ENCODE assay signal across 34 cellular contexts in genomic region chr18:6479699-6480098, GRCh38.
DNase-seq lines count a peak whose midpoint lies in the region; ATAC-seq, FAIRE-seq and TF ChIP-seq lines count a peak whose summit lies in the region.
"Had no signal": no experiment of that assay in that cellular context is flagged by ENCODE, and none has a peak within 500 bp of the region (broad histone marks: within the 10 kb centered on the region; RNA-seq: fewer than 3 reads in every experiment).

No MANE protein-coding gene starts in this region.

- no peak overlapping the region for H3K23ac ChIP-seq in IMR-90 (ENCODE audit: low read depth, low read length)

- H4K8ac ChIP-seq in IMR-90 (ENCODE audit: low read depth in 2 of 2, low read length in 2 of 2): no peak overlapping the region

- no peaks in the 10 kb centered on the region for H3K79me2 ChIP-seq in HepG2 (ENCODE audit: insufficient read depth, low read length)
- H3K79me2 ChIP-seq in K562 (ENCODE audit: control insufficient read depth, insufficient read depth, low read length): no peaks in the 10 kb centered on the region

- TF ChIP-seq EP300 in HepG2 (IDR thresholded peaks at IDR 0.05; ENCODE audit: low read depth in 2 of 2, low read length in 2 of 2): no peak
- TF ChIP-seq EP300 in HepG2 (CRISPR knock-in tag; IDR thresholded peaks at IDR 0.05; ENCODE audit: borderline replicate concordance): no peak
- no peak for TF ChIP-seq EP300 in A549 (IDR thresholded peaks at IDR 0.05)
- TF ChIP-seq EP300 in K562 (IDR thresholded peaks at IDR 0.05; ENCODE audit: low read length): no peak

- H2AK9ac ChIP-seq in IMR-90 (replicated peaks; ENCODE audit: low read depth, low read length, poor library complexity): no peak overlapping the region

- no peak for DNase-seq in HepG2 (ENCODE audit: low spot score)
- DNase-seq in right lobe of liver: no peak
- DNase-seq in A549 (ENCODE audit: low read depth in 1 of 2, low spot score in 1 of 2): no peak
- no peak for DNase-seq in IMR-90
- DNase-seq in K562 (ENCODE audit: extremely low read depth in 1 of 4, low spot score in 3 of 4): no peak
- DNase-seq in Right ventricle myocardium superior: no peak
- no peak for DNase-seq in cortex of kidney (lab: John Stamatoyannopoulos, UW)
- DNase-seq: 8988T; ACHN; AML-193; BE2C; C1 segment of cervical spinal cord; Caco-2; Calu3; CD4-positive, alpha-beta memory T cell; CD4-positive, alpha-beta T cell; CD4-positive, CD25-positive, alpha-beta regulatory T cell; CD8-positive, alpha-beta memory T cell; CD8-positive, alpha-beta T cell; COR-L47; DMS 273 treated with DMSO at 0.1 percent for 48 hours; DMS153; DMS53; DMS79; DMS79 treated with DMSO at 0.1 percent for 48 hours; DND-41; EL had no signal

- no TSS peak for BruUV-seq in HepG2 (replicated peaks; lab: Mats Ljungman, UMichigan)
- BruUV-seq in IMR-90 (replicated peaks; lab: Mats Ljungman, UMichigan): no TSS peak
- BruUV-seq in K562 (replicated peaks; lab: Mats Ljungman, UMichigan): no TSS peak

- TF ChIP-seq CTCF in HepG2 (CRISPR knock-in tag; IDR thresholded peaks at IDR 0.05) (no peak), right lobe of liver (IDR thresholded peaks at IDR 0.05) (no peak), A549 (IDR thresholded peaks at IDR 0.05) (no peak), IMR-90 (conservative IDR thresholded peaks at IDR 0.05; ENCODE audit: low read depth, low read length) (no peak), K562 (IDR thresholded peaks at IDR 0.05 in 2 of 3, conservative IDR thresholded peaks at IDR 0.05 in 1 of 3; ENCODE audit: insufficient read depth in 2 of 3, low read depth in 1 of 3, low read length in 3 of 3) (no peak)

- ATAC-seq in HepG2 (no peak), right lobe of liver (no peak), A549 (no peak), IMR-90 (ENCODE audit: low read depth) (no peak), K562 (no peak), GM21515 (IDR thresholded peaks at IDR 0.05; ENCODE audit: unreplicated experiment) (no peak), Right ventricle myocardium superior (ENCODE audit: poor library complexity) (no peak)
- ATAC-seq: CD8-positive, alpha-beta T cell had no signal

- CTCF ChIA-PET in HepG2 (lab: Yijun Ruan, JAX; ENCODE audit: low intra/inter-chr PET ratio, low total read pairs): no interaction called here
- CTCF ChIA-PET in A549 (lab: Yijun Ruan, JAX): interaction anchor here (0.6 kb wide), 1 partner anchor 605 kb away, joined by 3 read pairs; no protein-coding TSS in a partner anchor
- CTCF ChIA-PET in IMR-90 (lab: Yijun Ruan, JAX): no interaction called here
- CTCF ChIA-PET in K562 (lab: Yijun Ruan, JAX; ENCODE audit: low intra/inter-chr PET ratio): no interaction called here

- no peak overlapping the region for H2AK5ac ChIP-seq in IMR-90 (ENCODE audit: low read depth, low read length)

- no peaks in the 10 kb centered on the region for H4K20me1 ChIP-seq in HepG2 (ENCODE audit: insufficient read depth, low read length)
- no peaks in the 10 kb centered on the region; the same call in 1 of the 2 replicates for H4K20me1 ChIP-seq in IMR-90 (ENCODE audit: insufficient read depth, low read length)
- no peaks in the 10 kb centered on the region for H4K20me1 ChIP-seq in K562 (replicated peaks; ENCODE audit: control insufficient read depth, insufficient read depth, low read length)
- H4K20me1 ChIP-seq: BLaER1; BLaER1 treated with 17β-estradiol and CSF1 and Interleukin-3, amounts not matched to agents 10 nM and 100 nM had no signal

- no peak overlapping the region for H2BK120ac ChIP-seq in IMR-90 (ENCODE audit: low read depth, low read length)

- H4K91ac ChIP-seq in IMR-90 (ENCODE audit: insufficient read depth, low read depth, low read length): no peak overlapping the region

- H3K9ac ChIP-seq in HepG2 (ENCODE audit: insufficient read depth, low read depth, low read length) (no peak overlapping the region), IMR-90 (ENCODE audit: low read depth, low read length) (no peak overlapping the region), K562 (ENCODE audit: insufficient read depth in 1 of 2, low read depth in 2 of 2, low read length in 2 of 2) (no peak overlapping the region)
- H3K9ac ChIP-seq: BLaER1; BLaER1 treated with 17β-estradiol and CSF1 and Interleukin-3, amounts not matched to agents 10 nM and 100 nM had no signal

- H3K27ac ChIP-seq in HepG2 (ENCODE audit: extremely low read length, insufficient read depth, low read length) (no peak overlapping the region), right lobe of liver (no peak overlapping the region), A549 (no peak overlapping the region), IMR-90 (ENCODE audit: insufficient read depth, low read length) (no peak overlapping the region), K562 (ENCODE audit: extremely low read depth, low read depth, low read length) (no peak overlapping the region)
- H3K27ac ChIP-seq: 22Rv1; BLaER1; BLaER1 treated with 17β-estradiol and CSF1 and Interleukin-3, amounts not matched to agents 10 nM and 100 nM; C4-2B had no signal

- H3K27me3 ChIP-seq in HepG2 (ENCODE audit: control insufficient read depth in 1 of 2, insufficient read depth in 2 of 2, low read length in 2 of 2) (peaks cover 0 to 18% of the 10 kb centered on the region in 2 experiments; a peak in 2 of 5 replicates), right lobe of liver (no peaks in the 10 kb centered on the region), IMR-90 (ENCODE audit: control insufficient read depth, insufficient read depth, low read length) (no peaks in the 10 kb centered on the region), K562 (ENCODE audit: control insufficient read depth in 2 of 2, insufficient read depth in 2 of 2, low read length in 2 of 2) (no peaks in the 10 kb centered on the region)
- H3K27me3 ChIP-seq: BE2C; BLaER1; BLaER1 treated with 17β-estradiol and CSF1 and Interleukin-3, amounts not matched to agents 10 nM and 100 nM had no signal

- dilution Hi-C loops in IMR-90 (cut with HindIII; ENCODE audit: low sequenced_read_pairs, unreplicated experiment): no loop called here

- H2AFZ ChIP-seq in HepG2 (ENCODE audit: low read length) (no peak overlapping the region), IMR-90 (replicated peaks; ENCODE audit: low read length, poor library complexity) (no peak overlapping the region), K562 (ENCODE audit: low read depth, low read length) (no peak overlapping the region)

- H3K9me1 ChIP-seq in IMR-90 (ENCODE audit: insufficient read depth, low read length) (no peaks in the 10 kb centered on the region), K562 (ENCODE audit: control insufficient read depth, insufficient read depth, low read length) (no peaks in the 10 kb centered on the region)

- H3K9me3 ChIP-seq in HepG2 (ENCODE audit: low read length) (no peaks in the 10 kb centered on the region), right lobe of liver (no peaks in the 10 kb centered on the region), A549 (no peaks in the 10 kb centered on the region), IMR-90 (ENCODE audit: control insufficient read depth, insufficient read depth, low read length) (no peaks in the 10 kb centered on the region), K562 (replicated peaks; ENCODE audit: control insufficient read depth, insufficient read depth, low read depth, low read length) (no peaks in the 10 kb centered on the region)
- H3K9me3 ChIP-seq: BE2C; BLaER1; BLaER1 treated with 17β-estradiol and CSF1 and Interleukin-3, amounts not matched to agents 10 nM and 100 nM; Caco-2 had no signal

- 37% methylated on average over 4 of the region's 4 CpGs for WGBS in HepG2 (ENCODE audit: low lambda C conversion rate)
- WGBS in right lobe of liver (ENCODE audit: insufficient coverage, low coverage, low lambda C conversion rate, missing lambda C conversion rate): 76% methylated on average over 4 of the region's 4 CpGs
- 28% methylated on average over 4 of the region's 4 CpGs for WGBS in A549 (ENCODE audit: missing lambda C conversion rate)
- WGBS in IMR-90 (ENCODE audit: extremely low coverage in 2 of 2, insufficient read length in 1 of 2), 2 experiments: no CpG with 5 or more reads among the region's 4 CpGs
- WGBS in K562 (ENCODE audit: insufficient coverage, low coverage, missing lambda C conversion rate): 2% methylated on average over 4 of the region's 4 CpGs

- TF ChIP-seq RAD21 in HepG2 (CRISPR knock-in tag; IDR thresholded peaks at IDR 0.05) (no peak), A549 (conservative IDR thresholded peaks at IDR 0.05 in 1 of 2, IDR thresholded peaks at IDR 0.05 in 1 of 2) (no peak), IMR-90 (IDR thresholded peaks at IDR 0.05; ENCODE audit: low read length) (no peak), K562 (CRISPR knock-in tag; conservative IDR thresholded peaks at IDR 0.05 in 1 of 2, IDR thresholded peaks at IDR 0.05 in 1 of 2) (no peak)

- H2BK5ac ChIP-seq in IMR-90 (ENCODE audit: low read depth, low read length, poor library complexity, severe bottlenecking): no peak overlapping the region

- H3K56ac ChIP-seq in IMR-90 (ENCODE audit: extremely low read depth, insufficient read depth, low read length): no peak overlapping the region

- no peak overlapping the region for H3K4me3 ChIP-seq in HepG2 (replicated peaks in 1 of 3; ENCODE audit: insufficient read depth in 1 of 3, low read depth in 2 of 3, low read length in 3 of 3)
- no peak overlapping the region for H3K4me3 ChIP-seq in right lobe of liver
- no peak overlapping the region for H3K4me3 ChIP-seq in A549
- H3K4me3 ChIP-seq in IMR-90 (ENCODE audit: insufficient read depth, low read depth, low read length): no peak overlapping the region
- H3K4me3 ChIP-seq in K562: no peak overlapping the region
- H3K4me3 ChIP-seq: BLaER1; BLaER1 treated with 17β-estradiol and CSF1 and Interleukin-3, amounts not matched to agents 10 nM and 100 nM had no signal

- POLR2A ChIA-PET in HepG2 (lab: Yijun Ruan, JAX) (no interaction called here), A549 (lab: Yijun Ruan, JAX) (no interaction called here), IMR-90 (lab: Charles Lee; ENCODE audit: unreplicated experiment) (no interaction called here), K562 (lab: Yijun Ruan, JAX) (no interaction called here)

- H2BK15ac ChIP-seq in IMR-90 (ENCODE audit: low read depth, low read length): no peak overlapping the region

- no peak overlapping the region for H4K5ac ChIP-seq in IMR-90 (ENCODE audit: low read depth, low read length)

- no peak overlapping the region for H3K4me2 ChIP-seq in HepG2 (ENCODE audit: low read depth, low read length)
- no peak overlapping the region for H3K4me2 ChIP-seq in A549
- no peak overlapping the region for H3K4me2 ChIP-seq in IMR-90 (ENCODE audit: low read depth, low read length)
- no peak overlapping the region for H3K4me2 ChIP-seq in K562 (ENCODE audit: insufficient read depth, low read length)
- H3K4me2 ChIP-seq: BLaER1; BLaER1 treated with 17β-estradiol and CSF1 and Interleukin-3, amounts not matched to agents 10 nM and 100 nM had no signal

- H3K36me3 ChIP-seq in HepG2 (replicated peaks in 1 of 2; ENCODE audit: control insufficient read depth in 1 of 2, insufficient read depth in 2 of 2, low read length in 2 of 2): no peaks in the 10 kb centered on the region
- no peaks in the 10 kb centered on the region for H3K36me3 ChIP-seq in right lobe of liver
- H3K36me3 ChIP-seq in IMR-90 (ENCODE audit: control insufficient read depth, insufficient read depth, low read length): no peaks in the 10 kb centered on the region
- no peaks in the 10 kb centered on the region for H3K36me3 ChIP-seq in K562 (ENCODE audit: control insufficient read depth, insufficient read depth, low read length)
- H3K36me3 ChIP-seq: BE2C; BLaER1; BLaER1 treated with 17β-estradiol and CSF1 and Interleukin-3, amounts not matched to agents 10 nM and 100 nM had no signal

- no peak overlapping the region for H2BK20ac ChIP-seq in IMR-90 (ENCODE audit: low read depth, low read length)

- no peak overlapping the region for H3K4ac ChIP-seq in IMR-90 (ENCODE audit: low read depth, low read length)

- no peak overlapping the region for H3K14ac ChIP-seq in IMR-90 (replicated peaks; ENCODE audit: low read depth, low read length)

- in situ Hi-C loops in HepG2 (cut with HindIII; ENCODE audit: extremely low pct_ligation_motif_present, low pct_unique_long_range_greater_than_20kb): loop anchor here (10.0 kb wide), 1 partner anchor 605 kb away; no protein-coding TSS in a partner anchor
- in situ Hi-C loops in IMR-90 (cut with MboI; ENCODE audit: low sequenced_read_pairs): no loop called here
- in situ Hi-C loops in K562 (cut with MboI): no loop called here

- H3K4me1 ChIP-seq in HepG2 (ENCODE audit: insufficient read depth, low read length) (peaks cover 17% of the 10 kb centered on the region), right lobe of liver (peaks cover 0 to 7% (median 0%) of the 10 kb centered on the region in 4 donors), A549 (no peaks in the 10 kb centered on the region), IMR-90 (ENCODE audit: control insufficient read depth, insufficient read depth, low read length) (no peaks in the 10 kb centered on the region), K562 (replicated peaks in 1 of 2; ENCODE audit: control insufficient read depth in 2 of 2, insufficient read depth in 2 of 2, low read length in 2 of 2) (peaks cover 0 to 3% of the 10 kb centered on the region in 2 experiments; a peak in 1 of 5 replicates)
- H3K4me1 ChIP-seq: BE2C; BLaER1; BLaER1 treated with 17β-estradiol and CSF1 and Interleukin-3, amounts not matched to agents 10 nM and 100 nM; Caco-2 had no signal

- TF ChIP-seq POLR2A in HepG2 (IDR thresholded peaks at IDR 0.05; ENCODE audit: insufficient read depth in 1 of 2, low read depth in 2 of 2, low read length in 2 of 2): no peak
- TF ChIP-seq POLR2A in right lobe of liver (IDR thresholded peaks at IDR 0.05): no peak
- no peak for TF ChIP-seq POLR2A in A549 (IDR thresholded peaks at IDR 0.05; ENCODE audit: low read length)
- TF ChIP-seq POLR2A in IMR-90 (IDR thresholded peaks at IDR 0.05; ENCODE audit: low read depth, low read length): no peak
- no peak for TF ChIP-seq POLR2A in K562 (conservative IDR thresholded peaks at IDR 0.05)

- no peak overlapping the region for H3K18ac ChIP-seq in IMR-90 (ENCODE audit: low read depth, low read length)

- FAIRE-seq in HepG2 (lab: Jason Lieb, UNC) (no peak), A549 (lab: Jason Lieb, UNC) (no peak), K562 (lab: Jason Lieb, UNC) (no peak)
- FAIRE-seq: A204.1, D721Med had no signal

- H3K79me1 ChIP-seq in IMR-90 (ENCODE audit: low read depth in 1 of 2, low read length in 2 of 2): no peaks in the 10 kb centered on the region

- intact Hi-C loops in HepG2 (cut with micrococcal nuclease; ENCODE audit: unreplicated experiment) (loop anchor here (5.0 kb wide), 2 partner anchors 107 to 242 kb away; no protein-coding TSS in a partner anchor), right lobe of liver (cut with DNase I) (loop anchor here (10.0 kb wide), 1 partner anchor 605 kb away; no protein-coding TSS in a partner anchor), IMR-90 (cut with micrococcal nuclease) (loop anchor here (5.0 kb wide), 1 partner anchor 262 kb away; no protein-coding TSS in a partner anchor), K562 (cut with micrococcal nuclease) (loop anchor here (10.0 kb wide), 1 partner anchor 605 kb away; no protein-coding TSS in a partner anchor), Right ventricle myocardium superior (cut with DNase I) (loop anchor here (5.0 kb wide), 2 partner anchors 602 to 612 kb away; no protein-coding TSS in a partner anchor)

Comparison
In these comparisons a context has a peak if more than half of its experiments do, and no peak if none do; other contexts are left out.
1. Of the 241 proteins assayed by ChIP-seq in both HepG2 and K562: peak only in HepG2: none; only in K562: MAFG; in both: MAFF and MAFK; in neither: 238.